ENCODE assay signal across 17 cellular contexts in the genomic region with DNA sequence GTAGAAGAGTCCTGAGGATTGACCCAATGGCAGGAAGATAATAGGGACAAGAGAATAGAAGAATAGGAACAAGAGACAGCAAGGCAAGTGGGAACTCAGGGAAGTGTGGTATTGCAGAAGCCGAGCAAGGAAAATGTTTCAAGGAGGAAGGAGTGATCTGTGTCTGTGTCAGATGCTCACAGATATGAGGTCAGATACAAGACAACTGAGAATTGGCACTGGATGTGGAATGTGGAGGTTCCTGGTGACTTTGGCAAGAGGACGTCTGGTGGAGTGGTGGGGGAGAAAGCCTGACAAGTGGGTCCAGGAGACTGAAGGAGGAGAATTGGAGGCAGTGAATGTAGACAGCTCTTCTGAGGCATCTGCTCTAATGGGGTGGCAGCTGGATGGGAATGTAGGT. TPM values are rescaled to one million over a fixed set of nuclear protein-coding genes. Genes with fewer than 3 reads are reported as not detected.
DNase-seq lines count a peak whose midpoint lies in the region; ATAC-seq, FAIRE-seq and TF ChIP-seq lines count a peak whose summit lies in the region.
"Had no signal": no experiment of that assay in that cellular context is flagged by ENCODE, and none has a peak within 500 bp of the region (broad histone marks: within the 10 kb centered on the region; RNA-seq: fewer than 3 reads in every experiment).

No MANE protein-coding gene starts in this region.

- H3K4me1 Mint-ChIP-seq in effector memory CD8-positive, alpha-beta T cell (ENCODE audit: low read depth in 2 of 2) = peaks cover 53 to 61% of the 10 kb centered on the region in 2 donors
- H3K4me1 Mint-ChIP-seq in naive thymus-derived CD4-positive, alpha-beta T cell = peaks cover 10 to 21% (median 13%) of the 10 kb centered on the region in 7 donors

- DNase-seq in AG10803 (ENCODE audit: low read depth) (peak; percentile 36), GM23248 (peak; percentile 50), C1 segment of cervical spinal cord (lab: John Stamatoyannopoulos, UW) (no peak), NCI-H2171 (lab: John Stamatoyannopoulos, UW) (no peak), small intestine (no peak)
- no peak for DNase-seq in effector memory CD8-positive, alpha-beta T cell
- no peak for DNase-seq in naive thymus-derived CD4-positive, alpha-beta T cell
- DNase-seq: activated effector memory CD4-positive, alpha-beta T cell treated with anti-CD3 and anti-CD28 coated beads, Interleukin-2, amount 50 U/mL, for 16 hours; cortex of kidney; mesendoderm; NCI-H146; NCI-H2227 treated with DMSO at 0.1 percent for 48 hours; retina; stimulated activated CD4-positive, alpha-beta T cell treated with anti-CD3 and anti-CD28 coated beads, Interleukin-2, amount 100 ng/mL, for 24 hours; SW 1271 had no signal

- WGBS in GM23248 (ENCODE audit: low coverage in 1 of 2, low lambda C conversion rate in 2 of 2, missing lambda C conversion rate in 2 of 2), 2 experiments = 47 to 50% methylated on average over 2 of the region's 2 CpGs
- 76 to 96% (median 87%) methylated on average over 2 of the region's 2 CpGs for WGBS in small intestine, 3 donors

- CTCF ChIA-PET in naive thymus-derived CD4-positive, alpha-beta T cell (lab: Charles Lee) = no interaction called here

- no peak for ATAC-seq in effector memory CD8-positive, alpha-beta T cell (replicated peaks)
- no peak for ATAC-seq in naive thymus-derived CD4-positive, alpha-beta T cell

- peak overlapping the region; percentile 5 to 63 for H3K27ac Mint-ChIP-seq in effector memory CD8-positive, alpha-beta T cell
- peak overlapping the region in 2 of 9 donors; percentile 1 to 2 for H3K27ac Mint-ChIP-seq in naive thymus-derived CD4-positive, alpha-beta T cell

- no peaks in the 10 kb centered on the region for H3K27me3 Mint-ChIP-seq in effector memory CD8-positive, alpha-beta T cell
- H3K27me3 Mint-ChIP-seq in naive thymus-derived CD4-positive, alpha-beta T cell = no peaks in the 10 kb centered on the region

- H3K27me3 ChIP-seq in GM23248 (replicated peaks; ENCODE audit: insufficient read depth) (no peaks in the 10 kb centered on the region), neutrophil (no peaks in the 10 kb centered on the region), small intestine (ENCODE audit: control insufficient read depth in 2 of 2, insufficient read depth in 2 of 2, low read length in 2 of 2) (no peaks in the 10 kb centered on the region)
- H3K27me3 ChIP-seq in naive thymus-derived CD4-positive, alpha-beta T cell (ENCODE audit: control insufficient read depth in 2 of 2, insufficient read depth in 2 of 2, low read length in 2 of 2) = no peaks in the 10 kb centered on the region

- H3K27ac ChIP-seq in GM23248 (0 out of 2 replicates have a peak overlapping the region, but pooled peaks have one; percentile 8), neutrophil (peak overlapping the region; percentile 31), small intestine (ENCODE audit: low read depth in 1 of 2, low read length in 1 of 2) (no peak overlapping the region)
- H3K27ac ChIP-seq in naive thymus-derived CD4-positive, alpha-beta T cell (ENCODE audit: low read depth, low read length) = no peak overlapping the region

- H3K4me3 Mint-ChIP-seq in effector memory CD8-positive, alpha-beta T cell = peak overlapping the region in 1 of 2 donors; percentile 2
- no peak overlapping the region for H3K4me3 Mint-ChIP-seq in naive thymus-derived CD4-positive, alpha-beta T cell

- in situ Hi-C loops in GM23248 (cut with MboI) = no loop called here

- H2AFZ ChIP-seq in GM23248 = no peak overlapping the region

- no peak for FAIRE-seq in small intestine (lab: Jason Lieb, UNC)
- FAIRE-seq: keratinocyte had no signal

- peaks cover 48% of the 10 kb centered on the region for H3F3A ChIP-seq in GM23248 (ENCODE audit: insufficient read depth)

- no peak overlapping the region for H3K4me3 ChIP-seq in AG10803 (ENCODE audit: low read length)
- no peak overlapping the region for H3K4me3 ChIP-seq in GM23248
- no peak overlapping the region for H3K4me3 ChIP-seq in neutrophil (ENCODE audit: low read depth in 1 of 2, low read length in 1 of 2)
- H3K4me3 ChIP-seq in naive thymus-derived CD4-positive, alpha-beta T cell (ENCODE audit: low read length) = no peak overlapping the region
- H3K4me3 ChIP-seq in small intestine (ENCODE audit: low read depth in 1 of 2, low read length in 2 of 2) = no peak overlapping the region

- H4K20me1 ChIP-seq in GM23248 (ENCODE audit: insufficient read depth) = no peaks in the 10 kb centered on the region

- H3K9me3 ChIP-seq in GM23248 (ENCODE audit: low read depth) (no peaks in the 10 kb centered on the region), neutrophil (peaks cover 3% of the 10 kb centered on the region), small intestine (ENCODE audit: control insufficient read depth, low read depth) (no peaks in the 10 kb centered on the region)
- no peaks in the 10 kb centered on the region for H3K9me3 ChIP-seq in naive thymus-derived CD4-positive, alpha-beta T cell (ENCODE audit: control insufficient read depth in 2 of 3, low read length in 3 of 3)

- no peak overlapping the region for H3K9ac ChIP-seq in GM23248

- no peaks in the 10 kb centered on the region for H3K79me2 ChIP-seq in GM23248 (ENCODE audit: insufficient read depth)

- H3K36me3 Mint-ChIP-seq in effector memory CD8-positive, alpha-beta T cell (ENCODE audit: insufficient read depth) = peaks cover 50% of the 10 kb centered on the region
- peaks cover 16 to 55% (median 38%) of the 10 kb centered on the region in 5 donors for H3K36me3 Mint-ChIP-seq in naive thymus-derived CD4-positive, alpha-beta T cell

- intact Hi-C loops in naive thymus-derived CD4-positive, alpha-beta T cell (cut with micrococcal nuclease) = no loop called here

- H3K4me1 ChIP-seq in GM23248 (ENCODE audit: insufficient read depth) = peaks cover 55% of the 10 kb centered on the region
- H3K4me1 ChIP-seq in neutrophil (ENCODE audit: control insufficient read depth in 1 of 2, insufficient read depth in 1 of 2, low read depth in 1 of 2, low read length in 1 of 2) = no peaks in the 10 kb centered on the region
- peaks cover 0 to 30% of the 10 kb centered on the region in 2 donors for H3K4me1 ChIP-seq in naive thymus-derived CD4-positive, alpha-beta T cell (ENCODE audit: control insufficient read depth in 2 of 2, insufficient read depth in 2 of 2, low read length in 2 of 2)
- no peaks in the 10 kb centered on the region for H3K4me1 ChIP-seq in small intestine (ENCODE audit: control insufficient read depth in 2 of 2, insufficient read depth in 1 of 2, low read depth in 1 of 2, low read length in 1 of 2)

- peak overlapping the region; percentile 7 for H3K4me2 ChIP-seq in GM23248 (ENCODE audit: unreplicated experiment)

- no peaks in the 10 kb centered on the region for H3K9me2 ChIP-seq in GM23248 (ENCODE audit: insufficient read depth)

- TF ChIP-seq CTCF in AG10803 (conservative IDR thresholded peaks at IDR 0.05; ENCODE audit: low read length) (no peak), neutrophil (IDR thresholded peaks at IDR 0.05) (no peak)

- peaks cover 32% of the 10 kb centered on the region for H3K36me3 ChIP-seq in GM23248 (ENCODE audit: low read depth)
- peaks cover 90% of the 10 kb centered on the region for H3K36me3 ChIP-seq in neutrophil
- peaks cover 0 to 30% (median 9%) of the 10 kb centered on the region in 3 experiments for H3K36me3 ChIP-seq in naive thymus-derived CD4-positive, alpha-beta T cell (ENCODE audit: control insufficient read depth in 2 of 3, insufficient read depth in 3 of 3, low read length in 3 of 3)
- H3K36me3 ChIP-seq in small intestine (ENCODE audit: control insufficient read depth in 2 of 2, insufficient read depth in 2 of 2, low read length in 2 of 2) = peaks cover 0 to 17% of the 10 kb centered on the region in 2 donors

- no peaks in the 10 kb centered on the region for H3K9me3 Mint-ChIP-seq in effector memory CD8-positive, alpha-beta T cell
- no peaks in the 10 kb centered on the region for H3K9me3 Mint-ChIP-seq in naive thymus-derived CD4-positive, alpha-beta T cell

- POLR2A ChIA-PET in naive thymus-derived CD4-positive, alpha-beta T cell (lab: Charles Lee) = no interaction called here

RNA-seq across cellular contexts. Expression of a gene that starts 24.0 kb away (rescaled TPM):
- total RNA-seq in GM23248 (2014; rRNA removed; shearing (Covaris generic)) = 26.2 and 39.2 TPM in 2 replicates
- 57.2 and 58.1 TPM in 2 replicates for polyA plus RNA-seq in GM23248 (2016; fragmentation: Nextera tagmentation; extraction: Ambion mirVana)
- total RNA-seq in naive thymus-derived CD4-positive, alpha-beta T cell = 10 to 100 TPM; 15.5 to 39.3 (median 16.2) TPM
- 10 to 100 TPM; 28.9 to 34.7 TPM for polyA plus RNA-seq in naive thymus-derived CD4-positive, alpha-beta T cell
- polyA plus RNA-seq in small intestine = 10 to 100 TPM; 11.9 to 28.3 (median 23.2) TPM

Comparison
In these comparisons a context has a peak if more than half of its experiments do, and no peak if none do; other contexts are left out.
1. DNase-seq: peak in AG10803 (single experiment) and GM23248 (single experiment); none in effector memory CD8-positive, alpha-beta T cell (0 of 3), C1 segment of cervical spinal cord (0 of 14), NCI-H2171 (single experiment), naive thymus-derived CD4-positive, alpha-beta T cell (0 of 9) and small intestine (single experiment).
2. H3K27ac ChIP-seq: peak in GM23248 (single experiment) and neutrophil (single experiment); none in naive thymus-derived CD4-positive, alpha-beta T cell (single experiment) and small intestine (0 of 2).